8 cellular contexts compared by ENCODE assay signal in genomic region chr5:65721775-65722574, GRCh38. TPM values are rescaled to one million over a fixed set of nuclear protein-coding genes. Genes with fewer than 3 reads are reported as not detected.
A peak's percentile ranks its signal among the peaks of the same experiment; 100 is the strongest.
DNase-seq lines count a peak whose midpoint lies in the region; ATAC-seq and TF ChIP-seq lines count a peak whose summit lies in the region.

Gene NLN (plus strand): TSS chr5:65722205. CDS start chr5:65722374, 169 bp downstream.
Gene SGTB (minus strand): TSS chr5:65722109. CDS start chr5:65720807, 1,302 bp downstream.

- TF ChIP-seq CTCF in A673 (conservative IDR thresholded peaks at IDR 0.05; ENCODE audit: low read depth, low read length) (no peak), chondrocyte (IDR thresholded peaks at IDR 0.05) (no peak)

- H3K9me3 ChIP-seq in A673 (ENCODE audit: low read depth, low read length, poor library complexity, severe bottlenecking), result no peaks in the 10 kb centered on the region

- DNase-seq in A673 (ENCODE audit: low spot score), result peak; percentile 85
- DNase-seq in NCI-H226, result peak; percentile 67
- DNase-seq in activated CD4-positive, alpha-beta T cell treated with anti-CD3 and anti-CD28 coated beads for 1 hour, result peak; percentile 76
- peak; percentile 93 for DNase-seq in chondrocyte (ENCODE audit: low spot score)
- peak; percentile 67 for DNase-seq in kidney glomerular epithelial cell (lab: John Stamatoyannopoulos, UW)
- peak; percentile 55 to 81 for DNase-seq in stimulated activated CD4-positive, alpha-beta T cell treated with anti-CD3 and anti-CD28 coated beads, Interleukin-1b, Interleukin-23, amount 100 ng/mL, for 1 hour (ENCODE audit: low read depth in 2 of 2)

- peak within 1 kb of the TSS; percentile 96 for H3K27ac Mint-ChIP-seq in chondrocyte (ENCODE audit: unreplicated experiment)

- peak within 1 kb of the TSS; percentile 77 for H3K4me3 ChIP-seq in A673 (ENCODE audit: low read depth, low read length, poor library complexity, severe bottlenecking)

- H3K36me3 Mint-ChIP-seq in chondrocyte (ENCODE audit: low read depth), result peaks cover 2% of the 10 kb centered on the region

- H3K9me3 Mint-ChIP-seq in chondrocyte (ENCODE audit: low read depth), result no peaks in the 10 kb centered on the region

- intact Hi-C loops in A673 (cut with micrococcal nuclease; ENCODE audit: unreplicated experiment), result loop anchor here (2.0 to 10.0 kb wide), 2 partner anchors 203 to 423 kb away; partner anchors contain the start of gene SREK1

- no peaks in the 10 kb centered on the region for H3K27me3 ChIP-seq in A673 (replicated peaks; ENCODE audit: insufficient read depth, low read depth, low read length, poor library complexity)

- peaks cover 39% of the 10 kb centered on the region for H3K4me1 Mint-ChIP-seq in chondrocyte (ENCODE audit: low read depth)

- no peaks in the 10 kb centered on the region for H3K36me3 ChIP-seq in A673 (ENCODE audit: insufficient read depth, low read length, poor library complexity, severe bottlenecking)

- H3K4me3 Mint-ChIP-seq in chondrocyte (ENCODE audit: unreplicated experiment), result peak within 1 kb of the TSS; percentile 86

- CTCF ChIA-PET in A673 (lab: Charles Lee), result interaction anchor here (0.5 to 0.6 kb wide), 2 partner anchors 243 to 505 kb away, joined by 3 to 4 read pairs; no protein-coding TSS in a partner anchor

- H3K27me3 Mint-ChIP-seq in chondrocyte (ENCODE audit: low read depth), result no peaks in the 10 kb centered on the region

- peaks cover 16% of the 10 kb centered on the region for H3K4me1 ChIP-seq in A673 (ENCODE audit: insufficient read depth, low read length, poor library complexity, severe bottlenecking)

- peak within 1 kb of the TSS; percentile 85 for H3K27ac ChIP-seq in A673 (ENCODE audit: low read depth, low read length, poor library complexity, severe bottlenecking)

- BruUV-seq in A673 (replicated peaks; lab: Mats Ljungman, UMichigan), result no TSS peak

- POLR2A ChIA-PET in A673 (lab: Charles Lee; ENCODE audit: low non-redundant PET), result interaction anchor here (0.7 kb wide), 1 partner anchor 111 kb away, joined by 4 read pairs; no protein-coding TSS in a partner anchor

- ATAC-seq in GM18519 (IDR thresholded peaks at IDR 0.05; ENCODE audit: low FRiP score, unreplicated experiment) (peak; percentile 72), HG03045 (IDR thresholded peaks at IDR 0.05; ENCODE audit: unreplicated experiment) (peak; percentile 96)

RNA-seq across cellular contexts. Expression of gene NLN, which starts in this region (rescaled TPM):
- total RNA-seq in A673 (2021), result 95.2 and 99.9 TPM in 2 replicates
- 36.4 to 44.0 TPM (median 38.6 TPM) in 3 replicates for total RNA-seq in chondrocyte

RNA-seq across cellular contexts. Expression of gene SGTB, which starts in this region (rescaled TPM):
- total RNA-seq in A673 (2021), result 19.1 and 19.8 TPM in 2 replicates
- 19.5 to 30.9 TPM (median 27.9 TPM) in 3 replicates for total RNA-seq in chondrocyte

Comparison
In these comparisons a context has a peak if more than half of its experiments do, and no peak if none do; other contexts are left out.
1. Peak in every context shown above with its lines: DNase-seq, ATAC-seq, H3K4me3 ChIP-seq and H3K27ac ChIP-seq.